8 cellular contexts compared by ENCODE assay signal in genomic region chr1:230797376-230798186, GRCh38. TPM values are rescaled to one million over a fixed set of nuclear protein-coding genes. Genes with fewer than 3 reads are reported as not detected.
DNase-seq lines count a peak whose midpoint lies in the region; ATAC-seq and TF ChIP-seq lines count a peak whose summit lies in the region.

No MANE protein-coding gene starts in this region.

- no peaks in the 10 kb centered on the region for H3K4me1 ChIP-seq in lung (ENCODE audit: control insufficient read depth in 2 of 2, insufficient read depth in 2 of 2, low read length in 2 of 2)
- no peaks in the 10 kb centered on the region for H3K4me1 ChIP-seq in CD4-positive, alpha-beta memory T cell (ENCODE audit: insufficient read depth, low read length)

- H3K27ac ChIP-seq in dorsolateral prefrontal cortex (peak overlapping the region in 56 of 59 donors; percentile 16 to 92 (median 82)), lung (ENCODE audit: low read depth in 1 of 2, low read length in 1 of 2) (no peak overlapping the region)
- H3K27ac ChIP-seq in CD4-positive, alpha-beta memory T cell (ENCODE audit: low read depth, low read length), result no peak overlapping the region

- POLR2A ChIA-PET in AG04449 (lab: Yijun Ruan, JAX), result no interaction called here
- POLR2A ChIA-PET in CD4-positive, alpha-beta memory T cell (lab: Charles Lee; ENCODE audit: partially characterized antibody), result no interaction called here

- H3K27me3 Mint-ChIP-seq in activated naive CD4-positive, alpha-beta T cell treated with anti-CD3 and anti-CD28 coated beads, Interleukin-2, amount 10 ng/mL, durations not matched to agents 7 days and 5 days, result peaks cover 8% of the 10 kb centered on the region
- H3K27me3 Mint-ChIP-seq in CD4-positive, alpha-beta memory T cell, result peaks cover 11 to 18% of the 10 kb centered on the region in 2 donors

- peak; percentile 84 for TF ChIP-seq CTCF in AG04449 (IDR thresholded peaks at IDR 0.05; ENCODE audit: insufficient read depth, low read length, missing control alignments)
- 0 out of 2 replicates have a peak, but pooled peaks have one; percentile 7 for TF ChIP-seq CTCF in GM12874 (IDR thresholded peaks at IDR 0.05; ENCODE audit: insufficient read depth, low read depth, low read length)
- TF ChIP-seq CTCF in dorsolateral prefrontal cortex (IDR thresholded peaks at IDR 0.05 in 54 of 56, conservative IDR thresholded peaks at IDR 0.05 in 2 of 56; ENCODE audit: low read depth in 1 of 56, partially characterized antibody in 56 of 56), result peak; percentile 25 to 95 (median 87)
- peak; percentile 27 for TF ChIP-seq CTCF in lung (IDR thresholded peaks at IDR 0.05; ENCODE audit: control extremely low read depth, extremely low read depth)

- no peaks in the 10 kb centered on the region for H3K9me3 Mint-ChIP-seq in activated naive CD4-positive, alpha-beta T cell treated with anti-CD3 and anti-CD28 coated beads, Interleukin-2, amount 10 ng/mL, durations not matched to agents 7 days and 5 days
- H3K9me3 Mint-ChIP-seq in CD4-positive, alpha-beta memory T cell, result no peaks in the 10 kb centered on the region

- WGBS in lung, 2 donors, result 58 to 64% methylated on average over 18 of the region's 18 CpGs

- no peak overlapping the region for H3K4me3 Mint-ChIP-seq in activated naive CD4-positive, alpha-beta T cell treated with anti-CD3 and anti-CD28 coated beads, Interleukin-2, amount 10 ng/mL, durations not matched to agents 7 days and 5 days
- H3K4me3 Mint-ChIP-seq in CD4-positive, alpha-beta memory T cell, result no peak overlapping the region

- no peaks in the 10 kb centered on the region for H3K36me3 Mint-ChIP-seq in activated naive CD4-positive, alpha-beta T cell treated with anti-CD3 and anti-CD28 coated beads, Interleukin-2, amount 10 ng/mL, durations not matched to agents 7 days and 5 days
- no peaks in the 10 kb centered on the region for H3K36me3 Mint-ChIP-seq in CD4-positive, alpha-beta memory T cell

- no peaks in the 10 kb centered on the region for H3K4me1 Mint-ChIP-seq in activated naive CD4-positive, alpha-beta T cell treated with anti-CD3 and anti-CD28 coated beads, Interleukin-2, amount 10 ng/mL, durations not matched to agents 7 days and 5 days
- H3K4me1 Mint-ChIP-seq in CD4-positive, alpha-beta memory T cell, result no peaks in the 10 kb centered on the region

- H3K4me3 ChIP-seq in AG04449 (ENCODE audit: low read depth, low read length), result no peak overlapping the region
- H3K4me3 ChIP-seq in dorsolateral prefrontal cortex, result peak overlapping the region in 4 of 59 donors; percentile 2 to 46 (median 10)
- no peak overlapping the region for H3K4me3 ChIP-seq in lung
- H3K4me3 ChIP-seq in CD4-positive, alpha-beta memory T cell (ENCODE audit: low read length in 2 of 2), result no peak overlapping the region

- no peaks in the 10 kb centered on the region for H3K9me3 ChIP-seq in lung (ENCODE audit: control insufficient read depth in 2 of 2, insufficient read depth in 1 of 2, low read length in 1 of 2)
- no peaks in the 10 kb centered on the region for H3K9me3 ChIP-seq in CD4-positive, alpha-beta memory T cell (ENCODE audit: control insufficient read depth in 1 of 2, low read length in 2 of 2)

- H3K36me3 ChIP-seq in lung (ENCODE audit: control insufficient read depth in 2 of 2, insufficient read depth in 2 of 2, low read length in 2 of 2), result no peaks in the 10 kb centered on the region
- no peaks in the 10 kb centered on the region for H3K36me3 ChIP-seq in CD4-positive, alpha-beta memory T cell (ENCODE audit: insufficient read depth, low read length)

- H3K27me3 ChIP-seq in dorsolateral prefrontal cortex (no peaks in the 10 kb centered on the region), lung (ENCODE audit: control insufficient read depth, insufficient read depth) (no peaks in the 10 kb centered on the region)
- no peaks in the 10 kb centered on the region for H3K27me3 ChIP-seq in CD4-positive, alpha-beta memory T cell (ENCODE audit: insufficient read depth, low read length)

- peak; percentile 59 for ATAC-seq in lung (ENCODE audit: insufficient read depth, low FRiP score)
- ATAC-seq in HG03139 (IDR thresholded peaks at IDR 0.05; ENCODE audit: unreplicated experiment), result no peak

- CTCF ChIA-PET in AG04449 (lab: Yijun Ruan, JAX), result interaction anchor here (0.6 to 11.3 kb wide), 54 partner anchors 9 to 434 kb away, joined by 3 to 261 read pairs (median 5); partner anchors contain the start of genes ARV1 and TTC13
- CTCF ChIA-PET in activated naive CD4-positive, alpha-beta T cell treated with anti-CD3 and anti-CD28 coated beads, Interleukin-2, amount 10 ng/mL, durations not matched to agents 7 days and 5 days (lab: Charles Lee), result interaction anchor here (1.3 to 1.8 kb wide), 4 partner anchors 10 to 414 kb away, joined by 3 to 8 read pairs (median 5); no protein-coding TSS in a partner anchor
- CTCF ChIA-PET in CD4-positive, alpha-beta memory T cell (lab: Charles Lee; ENCODE audit: partially characterized antibody), result interaction anchor here (2.3 kb wide), 1 partner anchor 412 kb away, joined by 6 read pairs; no protein-coding TSS in a partner anchor

- DNase-seq in AG04449 (ENCODE audit: low read depth, low spot score) (peak; percentile 34), NOMO-1 treated with DMSO at 0.1 percent for 48 hours (lab: John Stamatoyannopoulos, UW; ENCODE audit: unreplicated experiment) (peak; percentile 17), dorsolateral prefrontal cortex (peak; percentile 48 to 78 (median 74)), lung (ENCODE audit: low spot score) (peak; percentile 54)
- DNase-seq in activated naive CD4-positive, alpha-beta T cell treated with anti-CD3 and anti-CD28 coated beads, Interleukin-2, amount 10 ng/mL, durations not matched to agents 7 days and 5 days, result no peak
- DNase-seq in CD4-positive, alpha-beta memory T cell, result no peak

- intact Hi-C loops in dorsolateral prefrontal cortex (cut with DNase I), result loop anchor here (2.0 to 5.0 kb wide), 5 partner anchors 119 to 415 kb away; partner anchors contain the start of genes ARV1 (in 1 of the 2) and TTC13 (in 1 of the 2)
- intact Hi-C loops in CD4-positive, alpha-beta memory T cell (cut with micrococcal nuclease), result loop anchor here (2.0 kb wide), 2 partner anchors 181 to 413 kb away; partner anchors contain the start of genes ARV1 and TTC13

- H3K27ac Mint-ChIP-seq in activated naive CD4-positive, alpha-beta T cell treated with anti-CD3 and anti-CD28 coated beads, Interleukin-2, amount 10 ng/mL, durations not matched to agents 7 days and 5 days, result no peak overlapping the region
- no peak overlapping the region for H3K27ac Mint-ChIP-seq in CD4-positive, alpha-beta memory T cell

RNA-seq across cellular contexts. Expression of gene CAPN9, which starts 50.4 kb away (rescaled TPM):
- 1 to 10 TPM in 71 of 120 experiments, under 1 TPM in 43, not detected in 6; 0.22 to 5.4 (median 1.3) TPM for total RNA-seq in dorsolateral prefrontal cortex
- 10 to 100 TPM in 1 of 2 donors, 1 to 10 TPM in 1; 9.3 to 13.2 TPM for total RNA-seq in lung
- 1 to 10 TPM; 2.2 to 5.9 TPM for polyA plus RNA-seq in lung
- total RNA-seq in CD4-positive, alpha-beta memory T cell, result not detected
- polyA plus RNA-seq in CD4-positive, alpha-beta memory T cell, result under 1 TPM in 1 of 2 donors, not detected in 1; 0.24 TPM

Comparison
In these comparisons a context has a peak if more than half of its experiments do, and no peak if none do; other contexts are left out.
1. DNase-seq: peak in AG04449 (single experiment), NOMO-1 treated with DMSO at 0.1 percent for 48 hours (single experiment), dorsolateral prefrontal cortex (10 of 10) and lung (single experiment); none in activated naive CD4-positive, alpha-beta T cell treated with anti-CD3 and anti-CD28 coated beads, Interleukin-2, amount 10 ng/mL, durations not matched to agents 7 days and 5 days (single experiment) and CD4-positive, alpha-beta memory T cell (0 of 5).
2. CTCF ChIP-seq: peak in every context shown above with its lines; median percentile 87 in dorsolateral prefrontal cortex; 84 in AG04449; 27 in lung; 7 in GM12874.
3. H3K27ac ChIP-seq: peak in dorsolateral prefrontal cortex (56 of 59); none in lung (0 of 2) and CD4-positive, alpha-beta memory T cell (single experiment).